Comparison of ENCODE assay signal across 8 cellular contexts in the genomic region with DNA sequence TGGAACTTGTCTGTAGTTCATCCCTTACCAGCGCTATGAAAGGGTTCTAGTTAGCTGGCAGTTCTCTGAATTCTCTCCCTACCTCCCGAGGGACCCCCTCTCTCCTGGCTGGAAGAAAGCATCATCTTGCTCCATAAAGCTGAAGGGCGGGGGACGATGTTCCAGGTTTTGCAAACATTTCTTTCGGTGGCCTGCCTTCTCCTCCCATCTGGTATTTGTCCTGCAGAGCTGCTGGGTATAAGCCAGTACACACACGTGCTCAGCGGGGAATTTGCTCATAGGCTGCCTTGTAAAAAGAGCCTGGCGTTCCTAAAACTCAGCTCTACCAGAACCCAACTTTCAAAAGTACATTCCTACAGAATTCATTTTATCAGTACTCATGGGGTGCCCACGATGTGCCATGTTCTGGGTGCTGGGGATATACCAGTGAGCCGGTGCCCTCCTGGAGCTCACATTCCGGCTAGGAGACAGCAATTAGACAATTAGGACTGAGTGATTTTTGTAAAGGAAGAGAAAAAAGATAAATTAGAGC. TPM values are rescaled to one million over a fixed set of nuclear protein-coding genes. Genes with fewer than 3 reads are reported as not detected.
A peak's percentile ranks its signal among the peaks of the same experiment; 100 is the strongest.
DNase-seq lines count a peak whose midpoint lies in the region; ATAC-seq and TF ChIP-seq lines count a peak whose summit lies in the region.

No MANE protein-coding gene starts in this region.

- H2BK12ac ChIP-seq in H9 (ENCODE audit: insufficient read length, low read depth, low read length) = no peak overlapping the region

- no CpG with 5 or more reads among the region's 11 CpGs for WGBS in H9 (ENCODE audit: extremely low coverage, insufficient read length, low lambda C conversion rate)
- WGBS in SK-N-SH (ENCODE audit: low lambda C conversion rate) = 31% methylated on average over 11 of the region's 11 CpGs
- 4 to 5% methylated on average over 11 of the region's 11 CpGs for WGBS in aorta, 2 donors

- H2BK5ac ChIP-seq in H9 (ENCODE audit: insufficient read length, low read length) = no peak overlapping the region

- no peak for TF ChIP-seq CTCF in AG04450 (IDR thresholded peaks at IDR 0.05; ENCODE audit: low read depth, low read length)
- no peak for TF ChIP-seq CTCF in H9 (conservative IDR thresholded peaks at IDR 0.05)
- TF ChIP-seq CTCF in SK-N-SH (IDR thresholded peaks at IDR 0.05) = no peak
- TF ChIP-seq CTCF in epithelial cell of esophagus (IDR thresholded peaks at IDR 0.05; ENCODE audit: insufficient read depth, low read depth, low read length, missing control alignments) = no peak

- H3K9ac ChIP-seq in H9 (ENCODE audit: extremely low read depth, insufficient read length, low read length) (peak overlapping the region; percentile 59), SK-N-SH (peak overlapping the region; percentile 86), mucosa of rectum (ENCODE audit: low read depth in 1 of 2, low read length in 2 of 2) (peak overlapping the region; percentile 68 to 75)

- TF ChIP-seq EP300 in SK-N-SH (IDR thresholded peaks at IDR 0.05; ENCODE audit: borderline replicate concordance in 1 of 2, low read depth in 1 of 2, low read length in 1 of 2) = 0 out of 4 replicates have a peak, but pooled peaks of 1 of the 2 experiments have one; percentile 11

- no peaks in the 10 kb centered on the region for H3K9me2 ChIP-seq in SK-N-SH

- ATAC-seq in aorta (ENCODE audit: low FRiP score) (peak; percentile 80), GM21423 (IDR thresholded peaks at IDR 0.05; ENCODE audit: unreplicated experiment) (no peak), HG03039 (IDR thresholded peaks at IDR 0.05; ENCODE audit: unreplicated experiment) (no peak)

- peak overlapping the region; percentile 87 for H3K4me3 Mint-ChIP-seq in H9

- H3K79me1 ChIP-seq in H9 (ENCODE audit: insufficient read depth, low read depth, low read length, poor library complexity, severe bottlenecking) = no peaks in the 10 kb centered on the region

- POLR2A ChIA-PET in AG04450 (lab: Yijun Ruan, JAX) = interaction anchor here (1.0 to 3.0 kb wide), 10 partner anchors 13 to 139 kb away, joined by 4 to 30 read pairs (median 6); a partner anchor contains a TSS
- POLR2A ChIA-PET in SK-N-SH (lab: Yijun Ruan, JAX) = interaction anchor here (0.6 to 6.2 kb wide), 27 partner anchors 9 to 1488 kb away, joined by 3 to 197 read pairs (median 5); a partner anchor contains a TSS

- no peak overlapping the region for H3T11ph ChIP-seq in H9 (ENCODE audit: low read length)

- CTCF ChIA-PET in AG04450 (lab: Charles Lee) = interaction anchor here (0.9 to 3.3 kb wide), 16 partner anchors 12 to 220 kb away, joined by 3 to 62 read pairs (median 7); a partner anchor contains a TSS
- CTCF ChIA-PET in SK-N-SH (lab: Yijun Ruan, JAX) = interaction anchor here (0.7 to 19.8 kb wide), 28 partner anchors 8 to 190 kb away, joined by 3 to 295 read pairs (median 6); a partner anchor contains a TSS

- H3K9me3 Mint-ChIP-seq in H9 = no peaks in the 10 kb centered on the region

- no peaks in the 10 kb centered on the region for H3K27me3 ChIP-seq in AG04450 (ENCODE audit: control insufficient read depth, insufficient read depth, low read length)
- no peaks in the 10 kb centered on the region for H3K27me3 ChIP-seq in H9 (ENCODE audit: insufficient read depth, low read length)
- H3K27me3 ChIP-seq in SK-N-SH (ENCODE audit: insufficient read depth) = no peaks in the 10 kb centered on the region
- peaks cover 0 to 2% of the 10 kb centered on the region in 2 donors for H3K27me3 ChIP-seq in mucosa of rectum (ENCODE audit: control insufficient read depth in 2 of 2, insufficient read depth in 2 of 2, low read length in 2 of 2)
- H3K27me3 ChIP-seq in aorta (ENCODE audit: control insufficient read depth in 1 of 2, insufficient read depth in 2 of 2, low read length in 1 of 2) = no peaks in the 10 kb centered on the region

- H3K9me3 ChIP-seq in AG04450 (ENCODE audit: control insufficient read depth, insufficient read depth, low read length) = no peaks in the 10 kb centered on the region
- H3K9me3 ChIP-seq in H9 (ENCODE audit: control insufficient read depth, low read depth, low read length) = no peaks in the 10 kb centered on the region
- H3K9me3 ChIP-seq in SK-N-SH = no peaks in the 10 kb centered on the region
- no peaks in the 10 kb centered on the region for H3K9me3 ChIP-seq in mucosa of rectum (ENCODE audit: control insufficient read depth in 2 of 2, low read length in 2 of 2)
- H3K9me3 ChIP-seq in aorta (ENCODE audit: control insufficient read depth, low read length) = no peaks in the 10 kb centered on the region

- no peak overlapping the region for H3K56ac ChIP-seq in H9 (ENCODE audit: insufficient read length, low read depth, low read length)

- peaks cover 10% of the 10 kb centered on the region for H3K23me2 ChIP-seq in H9 (ENCODE audit: insufficient read length, low read depth, low read length, poor library complexity, severe bottlenecking)

- peak overlapping the region; percentile 97 for H3K4me2 ChIP-seq in H9 (ENCODE audit: insufficient read depth, insufficient read length, low read length)
- H3K4me2 ChIP-seq in SK-N-SH = peak overlapping the region; percentile 89

- H3K79me2 ChIP-seq in H9 (ENCODE audit: insufficient read depth, low read length) (no peaks in the 10 kb centered on the region), SK-N-SH (ENCODE audit: insufficient read depth) (peaks cover 41% of the 10 kb centered on the region)

- H3K27ac ChIP-seq in AG04450 (ENCODE audit: low read depth, low read length) (peak overlapping the region; percentile 97), H9 (ENCODE audit: insufficient read length, low read depth, low read length) (peak overlapping the region; percentile 63), SK-N-SH (ENCODE audit: low read depth in 2 of 2, low read length in 1 of 2) (peak overlapping the region; percentile 88 to 95), mucosa of rectum (ENCODE audit: low read depth in 2 of 2, low read length in 2 of 2) (peak overlapping the region; percentile 84 to 89), aorta (ENCODE audit: low read depth in 1 of 2, low read length in 2 of 2) (peak overlapping the region in 1 of 2 donors; percentile 28)

- H3K36me3 Mint-ChIP-seq in H9 (ENCODE audit: insufficient read depth in 1 of 3, low read depth in 3 of 3) = peaks cover 6 to 16% (median 7%) of the 10 kb centered on the region in 3 experiments; a peak in 4 of 7 replicates

- intact Hi-C loops in aorta (cut with DNase I) = loop anchor here (2.0 to 5.0 kb wide), 2 partner anchors 23 to 50 kb away; no protein-coding TSS in a partner anchor

- no peak overlapping the region for H2AK5ac ChIP-seq in H9 (ENCODE audit: insufficient read length, low read length)

- peak overlapping the region; percentile 90 for H3K4me3 ChIP-seq in AG04450 (ENCODE audit: low read depth, low read length)
- H3K4me3 ChIP-seq in SK-N-SH (ENCODE audit: low read depth in 2 of 2, low read length in 1 of 2) = peak overlapping the region; percentile 65 to 77
- peak overlapping the region; percentile 89 for H3K4me3 ChIP-seq in epithelial cell of esophagus (ENCODE audit: low read length)
- peak overlapping the region; percentile 84 to 91 for H3K4me3 ChIP-seq in mucosa of rectum (ENCODE audit: low read length in 2 of 2)
- H3K4me3 ChIP-seq in aorta (ENCODE audit: low read length in 2 of 2) = peak overlapping the region; percentile 14 to 85

- H3K4me1 Mint-ChIP-seq in H9 = peaks cover 23 to 25% of the 10 kb centered on the region in 2 experiments

- no peak overlapping the region for H2AFZ ChIP-seq in H9 (ENCODE audit: low read length)
- peak overlapping the region; percentile 99 for H2AFZ ChIP-seq in SK-N-SH (ENCODE audit: low read depth)

- peaks cover 2% of the 10 kb centered on the region for H3K27me3 Mint-ChIP-seq in H9 (ENCODE audit: low read depth)

- H3K18ac ChIP-seq in H9 (ENCODE audit: insufficient read length, low read depth, low read length) = peak overlapping the region; percentile 61

- H3K23ac ChIP-seq in H9 (ENCODE audit: insufficient read length, low read depth, low read length) = no peak overlapping the region

- H3K4ac ChIP-seq in H9 (ENCODE audit: low read depth, low read length) = peak overlapping the region; percentile 27; the same call in 1 of the 2 replicates

- H3K36me3 ChIP-seq in SK-N-SH (replicated peaks in 1 of 2; ENCODE audit: control insufficient read depth in 1 of 2, insufficient read depth in 2 of 2, low read length in 1 of 2) (peaks cover 2 to 5% of the 10 kb centered on the region in 2 experiments), mucosa of rectum (ENCODE audit: control insufficient read depth in 2 of 2, insufficient read depth in 2 of 2, low read length in 2 of 2) (no peaks in the 10 kb centered on the region), aorta (ENCODE audit: control insufficient read depth in 1 of 2, insufficient read depth in 2 of 2, low read length in 1 of 2) (no peaks in the 10 kb centered on the region)

- H3K14ac ChIP-seq in H9 (ENCODE audit: insufficient read depth, low read length) = peak overlapping the region; percentile 60; the same call in 1 of the 2 replicates

- H3K4me1 ChIP-seq in H9 (ENCODE audit: insufficient read depth, low read length) (no peaks in the 10 kb centered on the region; the same call in 1 of the 2 replicates), SK-N-SH (ENCODE audit: control insufficient read depth in 1 of 2, insufficient read depth in 2 of 2, low read depth in 1 of 2, low read length in 1 of 2) (peaks cover 17 to 26% of the 10 kb centered on the region in 2 experiments; a peak in 3 of 4 replicates), mucosa of rectum (ENCODE audit: control insufficient read depth in 2 of 2, insufficient read depth in 2 of 2, low read length in 2 of 2) (peaks cover 19 to 31% of the 10 kb centered on the region in 2 donors), aorta (ENCODE audit: control insufficient read depth in 1 of 2, insufficient read depth in 2 of 2, low read length in 2 of 2) (peaks cover 0 to 4% of the 10 kb centered on the region in 2 donors)

- no peak overlapping the region for H2BK15ac ChIP-seq in H9 (ENCODE audit: low read depth, low read length)

- no peak for DNase-seq in AG04450 (ENCODE audit: low read depth, low spot score)
- no peak for DNase-seq in H9
- peak; percentile 77 for DNase-seq in SK-N-SH
- peak; percentile 54 for DNase-seq in epithelial cell of esophagus (ENCODE audit: low read depth)
- peak in 1 of 2 donors; percentile 66 for DNase-seq in aorta

- no peak for TF ChIP-seq RAD21 in SK-N-SH (IDR thresholded peaks at IDR 0.05; ENCODE audit: low read length)

- H3K27ac Mint-ChIP-seq in H9 = peak overlapping the region; percentile 66 to 98 (median 96)

- peaks cover 16% of the 10 kb centered on the region for H3F3A ChIP-seq in SK-N-SH (replicated peaks; ENCODE audit: insufficient read depth)

- H2BK20ac ChIP-seq in H9 (ENCODE audit: low read depth, low read length, poor library complexity, severe bottlenecking) = no peak overlapping the region

- H4K91ac ChIP-seq in H9 (ENCODE audit: insufficient read length, low read depth, low read length) = no peak overlapping the region

- H2BK120ac ChIP-seq in H9 (ENCODE audit: low read depth, low read length, poor library complexity, severe bottlenecking) = peak overlapping the region; percentile 54

- H4K5ac ChIP-seq in H9 (ENCODE audit: insufficient read length, low read depth, low read length) = no peak overlapping the region

- no peaks in the 10 kb centered on the region for H4K20me1 ChIP-seq in H9 (ENCODE audit: control insufficient read depth, insufficient read depth, insufficient read length)
- no peaks in the 10 kb centered on the region for H4K20me1 ChIP-seq in SK-N-SH (ENCODE audit: insufficient read depth)

- H4K8ac ChIP-seq in H9 (replicated peaks; ENCODE audit: insufficient read length, low read depth, low read length) = no peak overlapping the region

RNA-seq across cellular contexts. Expression of a gene that starts 0.6 kb away (rescaled TPM):
- polyA plus RNA-seq in AG04450 (2011; rRNA removed) = 48.5 and 53.7 TPM in 2 replicates
- 14.7 and 16.9 TPM in 2 replicates for polyA minus RNA-seq in AG04450 (2011; rRNA and poly(A)+ RNA removed)
- total RNA-seq in H9 (2021) = 41.0 and 43.2 TPM in 2 replicates
- polyA plus RNA-seq in SK-N-SH (2012; rRNA removed) = 87.3 and 89.2 TPM in 2 replicates
- polyA plus RNA-seq in SK-N-SH (2012; cell fraction: cytosol; rRNA removed) = 86.8 and 89.7 TPM in 2 replicates
- 31.8 and 37.9 TPM in 2 replicates for polyA plus RNA-seq in SK-N-SH (2012; cell fraction: nucleus; rRNA removed)
- total RNA-seq in aorta = 10 to 100 TPM; 16.6 to 17.4 TPM
- polyA plus RNA-seq in aorta = 10 to 100 TPM; 25.2 to 31.2 TPM

RNA-seq across cellular contexts. Expression of a gene that starts 24.4 kb away (rescaled TPM):
- polyA plus RNA-seq in AG04450 (2011; rRNA removed) = 8.4 and 11.4 TPM in 2 replicates
- 8.4 and 9.2 TPM in 2 replicates for polyA minus RNA-seq in AG04450 (2011; rRNA and poly(A)+ RNA removed)
- 23.3 and 24.0 TPM in 2 replicates for total RNA-seq in H9 (2021)
- 18.6 and 21.2 TPM in 2 replicates for polyA plus RNA-seq in SK-N-SH (2012; rRNA removed)
- polyA plus RNA-seq in SK-N-SH (2012; cell fraction: cytosol; rRNA removed) = 9.6 and 15.3 TPM in 2 replicates
- polyA plus RNA-seq in SK-N-SH (2012; cell fraction: nucleus; rRNA removed) = 25.0 and 29.9 TPM in 2 replicates
- 10 to 100 TPM; 20.2 to 23.6 TPM for total RNA-seq in aorta
- polyA plus RNA-seq in aorta = 1 to 10 TPM; 5.8 to 7.4 TPM

RNA-seq across cellular contexts. Expression of a gene that starts 34.9 kb away (rescaled TPM):
- polyA plus RNA-seq in AG04450 (2011; rRNA removed) (281 and 292 TPM in 2 replicates), SK-N-SH (2012; rRNA removed) (354 and 454 TPM in 2 replicates), aorta (100 to 1,000 TPM; 349 to 520 TPM)
- 134 and 174 TPM in 2 replicates for polyA minus RNA-seq in AG04450 (2011; rRNA and poly(A)+ RNA removed)
- total RNA-seq in H9 (2021) (344 TPM in 2 replicates), aorta (100 to 1,000 TPM; 136 to 149 TPM)
- polyA plus RNA-seq in SK-N-SH (2012; cell fraction: cytosol; rRNA removed) = 479 and 520 TPM in 2 replicates
- 154 and 185 TPM in 2 replicates for polyA plus RNA-seq in SK-N-SH (2012; cell fraction: nucleus; rRNA removed)

RNA-seq across cellular contexts. Expression of a gene that starts 35.2 kb away (rescaled TPM):
- 29.8 and 36.0 TPM in 2 replicates for polyA plus RNA-seq in AG04450 (2011; rRNA removed)
- 24.4 and 28.5 TPM in 2 replicates for polyA minus RNA-seq in AG04450 (2011; rRNA and poly(A)+ RNA removed)
- total RNA-seq in H9 (2021) = 40.1 and 41.6 TPM in 2 replicates
- polyA plus RNA-seq in SK-N-SH (2012; rRNA removed) = 27.5 and 34.2 TPM in 2 replicates
- 22.2 and 28.7 TPM in 2 replicates for polyA plus RNA-seq in SK-N-SH (2012; cell fraction: cytosol; rRNA removed)
- 25.7 and 26.5 TPM in 2 replicates for polyA plus RNA-seq in SK-N-SH (2012; cell fraction: nucleus; rRNA removed)
- 10 to 100 TPM; 21.4 to 26.4 TPM for total RNA-seq in aorta
- polyA plus RNA-seq in aorta = 10 to 100 TPM; 13.9 to 14.9 TPM

RNA-seq across cellular contexts. Expression of a gene that starts 39.3 kb away (rescaled TPM):
- 1.4 and 1.8 TPM in 2 replicates for polyA plus RNA-seq in AG04450 (2011; rRNA removed)
- polyA minus RNA-seq in AG04450 (2011; rRNA and poly(A)+ RNA removed) = 1.1 and 1.6 TPM in 2 replicates
- 12.7 and 13.9 TPM in 2 replicates for total RNA-seq in H9 (2021)
- 2.5 and 2.9 TPM in 2 replicates for polyA plus RNA-seq in SK-N-SH (2012; rRNA removed)
- polyA plus RNA-seq in SK-N-SH (2012; cell fraction: cytosol; rRNA removed) = 1.3 and 2.2 TPM in 2 replicates
- 13.2 and 16.3 TPM in 2 replicates for polyA plus RNA-seq in SK-N-SH (2012; cell fraction: nucleus; rRNA removed)
- total RNA-seq in aorta = 10 to 100 TPM; 10.7 to 32.6 TPM
- 1 to 10 TPM; 6.1 to 7.8 TPM for polyA plus RNA-seq in aorta

Comparison
In these comparisons a context has a peak if more than half of its experiments do, and no peak if none do; other contexts are left out.
1. DNase-seq: peak in SK-N-SH (single experiment) and epithelial cell of esophagus (single experiment); none in AG04450 (single experiment) and H9 (single experiment).
2. Peak in every context shown above with its lines, with median percentiles within 50 percentile points of each other: H3K4me3 ChIP-seq and H3K9ac ChIP-seq.